Comparison of ENCODE assay signal across 17 cellular contexts in genomic region chr17:76390003-76390421, GRCh38.
"Had no signal": no experiment of that assay in that cellular context is flagged by ENCODE, and none has a peak within 500 bp of the region (broad histone marks: within the 10 kb centered on the region; RNA-seq: fewer than 3 reads in every experiment).

No MANE protein-coding gene starts in this region.

- H3K9me3 ChIP-seq: adrenal gland, gastroesophageal sphincter, ovary, stomach had no signal

- H3K27me3 Mint-ChIP-seq: activated CD4-positive, alpha-beta T cell treated with anti-CD3 and anti-CD28 coated beads for 36 hours had no signal

- H3K27me3 ChIP-seq: adrenal gland, ovary had no signal

- ATAC-seq: activated CD4-positive, alpha-beta T cell treated with anti-CD3 and anti-CD28 coated beads for 36 hours; gastroesophageal sphincter had no signal

- H3K36me3 ChIP-seq: ovary had no signal

- H3K4me3 Mint-ChIP-seq: activated CD4-positive, alpha-beta T cell treated with anti-CD3 and anti-CD28 coated beads for 36 hours; nephron progenitor cell had no signal

- H3K27ac Mint-ChIP-seq: activated CD4-positive, alpha-beta T cell treated with anti-CD3 and anti-CD28 coated beads for 36 hours; activated T-helper 2 cell treated with anti-CD3 and anti-CD28 coated beads, Interferon-gamma antibody, Interleukin-2, Interleukin-4, amounts not matched to agents 10 μg/mL and 5 μg/mL and 100 μg/mL, durations not matched to agents 14 hours and 24 hours and 36 hours; nephron progenitor cell had no signal

- DNase-seq: activated CD4-positive, alpha-beta T cell treated with anti-CD3 and anti-CD28 coated beads for 36 hours; activated naive CD4-positive, alpha-beta T cell treated with anti-CD3 and anti-CD28 coated beads, Interleukin-2, amount 50 U/mL, for 16 hours; activated T-cell treated with anti-CD3 and anti-CD28 coated beads for 4 hours; adrenal gland; central memory CD4-positive, alpha-beta T cell; cortex of kidney; effector CD8-positive, alpha-beta T cell; hippocampal formation; kidney glomerular epithelial cell; nephron progenitor cell; ovary; stimulated activated CD4-positive, alpha-beta T cell treated with anti-CD3 and anti-CD28 coated beads, Interleukin-15, amount 100 ng/mL, for 24 hours; stimulated activated CD4-positive, alpha-beta T cell treated with anti-CD3 and anti-CD28 coated beads, Interleukin-4, amount 100 ng/mL, for 24 hours; stomach; T-helper 9 cell had no signal

- H3K4me3 ChIP-seq: adrenal gland, gastroesophageal sphincter, ovary, stomach had no signal

- H3K27ac ChIP-seq: adrenal gland, gastroesophageal sphincter, ovary, stomach had no signal

- H3K9me3 Mint-ChIP-seq: activated T-helper 2 cell treated with anti-CD3 and anti-CD28 coated beads, Interferon-gamma antibody, Interleukin-2, Interleukin-4, amounts not matched to agents 10 μg/mL and 5 μg/mL and 100 μg/mL, durations not matched to agents 14 hours and 24 hours and 36 hours; nephron progenitor cell had no signal
